Comparison of ENCODE assay signal across 9 cellular contexts in the genomic region with DNA sequence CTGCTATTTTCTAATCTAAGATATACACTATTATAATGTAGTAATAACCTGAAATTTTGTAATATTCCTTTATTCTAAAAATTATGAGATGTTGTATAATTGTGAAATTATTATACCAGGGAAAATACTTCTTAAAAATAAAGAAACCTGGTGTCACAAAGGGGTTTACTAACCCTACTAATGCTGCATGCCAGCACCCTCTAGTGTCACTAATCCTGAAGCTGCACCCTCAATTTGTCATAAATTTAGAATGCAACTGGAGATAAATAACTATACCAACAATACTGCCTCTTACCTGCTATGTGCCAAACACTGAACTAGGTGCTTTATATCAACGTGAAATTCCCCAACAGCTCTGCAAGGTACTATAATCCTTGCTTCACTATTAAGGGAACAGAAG. TPM values are rescaled to one million over a fixed set of nuclear protein-coding genes. Genes with fewer than 3 reads are reported as not detected.
DNase-seq lines count a peak whose midpoint lies in the region; ATAC-seq, FAIRE-seq and TF ChIP-seq lines count a peak whose summit lies in the region.
"Had no signal": no experiment of that assay in that cellular context is flagged by ENCODE, and none has a peak within 500 bp of the region (broad histone marks: within the 10 kb centered on the region; RNA-seq: fewer than 3 reads in every experiment).

No MANE protein-coding gene starts in this region.

- ATAC-seq in DND-41 (ENCODE audit: insufficient read depth, low read depth) (no peak), GM12878 (peak; percentile 44; the same call in 2 of the 3 replicates), right lobe of liver (peak in 2 of 4 donors; percentile 29 to 58), GM18867 (IDR thresholded peaks at IDR 0.05; ENCODE audit: unreplicated experiment) (no peak), GM18870 (IDR thresholded peaks at IDR 0.05; ENCODE audit: unreplicated experiment) (no peak)
- no peak for ATAC-seq in activated T-cell treated with anti-CD3 and anti-CD28 coated beads, Interleukin-2, amount 50 U/mL, for 72 hours (replicated peaks in 1 of 2)

- SMC1A ChIA-PET in GM12878 (lab: Charles Lee; ENCODE audit: uncharacterized antibody, unreplicated experiment) = interaction anchor here (1.0 to 1.1 kb wide), 2 partner anchors 10 to 469 kb away, joined by 3 to 4 read pairs; no protein-coding TSS in a partner anchor

- H3K27ac ChIP-seq in DND-41 (ENCODE audit: low read length) (no peak overlapping the region), GM12878 (ENCODE audit: control insufficient read depth, insufficient read depth) (no peak overlapping the region), right lobe of liver (no peak overlapping the region)
- H3K27ac ChIP-seq: thoracic aorta had no signal

- H3K4me1 ChIP-seq in DND-41 (ENCODE audit: insufficient read depth, low read length) (no peaks in the 10 kb centered on the region), GM12878 (ENCODE audit: control insufficient read depth, insufficient read depth, low read length) (no peaks in the 10 kb centered on the region), right lobe of liver (peaks cover 0 to 7% (median 0%) of the 10 kb centered on the region in 4 donors)

- H2AFZ ChIP-seq in DND-41 (ENCODE audit: low read depth, low read length) (no peak overlapping the region), GM12878 (ENCODE audit: control insufficient read depth, low read depth, low read length) (no peak overlapping the region)

- no peaks in the 10 kb centered on the region for H3K27me3 Mint-ChIP-seq in activated T-cell treated with anti-CD3 and anti-CD28 coated beads, Interleukin-2, amount 50 U/mL, for 72 hours (ENCODE audit: low read depth)

- H3K27me3 ChIP-seq in DND-41 (ENCODE audit: insufficient read depth, low read length, poor library complexity) (no peaks in the 10 kb centered on the region), GM12878 (replicated peaks in 1 of 2; ENCODE audit: control insufficient read depth in 2 of 2, insufficient read depth in 2 of 2, low read length in 1 of 2) (no peaks in the 10 kb centered on the region), right lobe of liver (no peaks in the 10 kb centered on the region)

- H3K9me3 ChIP-seq in DND-41 (ENCODE audit: insufficient read depth, low read length, severe bottlenecking) (no peaks in the 10 kb centered on the region), GM12878 (replicated peaks; ENCODE audit: control insufficient read depth, insufficient read depth, low read length) (no peaks in the 10 kb centered on the region), right lobe of liver (no peaks in the 10 kb centered on the region)
- H3K9me3 ChIP-seq: thoracic aorta had no signal

- TF ChIP-seq CTCF in DND-41 (IDR thresholded peaks at IDR 0.05; ENCODE audit: borderline replicate concordance, extremely low read depth, low read length, poor library complexity, severe bottlenecking) = peak; percentile 65
- TF ChIP-seq CTCF in GM12878 (IDR thresholded peaks at IDR 0.05 in 2 of 3, conservative IDR thresholded peaks at IDR 0.05 in 1 of 3; ENCODE audit: control insufficient read depth in 2 of 3, extremely low read depth in 1 of 3, insufficient read depth in 1 of 3, low read depth in 3 of 3, low read length in 3 of 3) = peak; percentile 25 to 39 (median 38); a peak in 4 of 6 replicates
- peak in 3 of 4 donors; percentile 40 to 53 (median 48) for TF ChIP-seq CTCF in right lobe of liver (IDR thresholded peaks at IDR 0.05)

- 93% methylated on average over 1 of the region's 1 CpG for WGBS in GM12878 (ENCODE audit: insufficient coverage, insufficient replicate concordance, low lambda C conversion rate, missing lambda C conversion rate)
- 36% methylated on average over 1 of the region's 1 CpG for WGBS in right lobe of liver (ENCODE audit: insufficient coverage, low coverage, low lambda C conversion rate, missing lambda C conversion rate)

- H3K36me3 ChIP-seq in DND-41 (ENCODE audit: insufficient read depth, low read length) = peaks cover 87% of the 10 kb centered on the region
- peaks cover 3 to 38% of the 10 kb centered on the region in 2 experiments for H3K36me3 ChIP-seq in GM12878 (ENCODE audit: control insufficient read depth in 2 of 2, insufficient read depth in 2 of 2, low read length in 1 of 2)
- H3K36me3 ChIP-seq in right lobe of liver = peaks cover 0 to 40% (median 7%) of the 10 kb centered on the region in 4 donors

- RAD21 ChIA-PET in GM12878 (lab: Charles Lee; ENCODE audit: unreplicated experiment) = interaction anchor here (0.5 kb wide), 1 partner anchor 155 kb away, joined by 3 read pairs; no protein-coding TSS in a partner anchor

- H3K79me2 ChIP-seq in DND-41 (ENCODE audit: insufficient read depth, low read length) (no peaks in the 10 kb centered on the region), GM12878 (ENCODE audit: control insufficient read depth, insufficient read depth, low read length) (no peaks in the 10 kb centered on the region)

- no peak for TF ChIP-seq EP300 in GM12878 (IDR thresholded peaks at IDR 0.05; ENCODE audit: borderline replicate concordance in 1 of 2, control insufficient read depth in 1 of 2, low read depth in 2 of 2, low read length in 2 of 2)

- no peak overlapping the region for H3K9ac ChIP-seq in DND-41 (ENCODE audit: low read depth, low read length)
- H3K9ac ChIP-seq in GM12878 (ENCODE audit: control insufficient read depth, insufficient read depth, low read length) = no peak overlapping the region

- CTCF ChIA-PET in GM12878 (lab: Yijun Ruan, JAX) = interaction anchor here (0.7 to 1.9 kb wide), 12 partner anchors 9 to 182 kb away, joined by 3 to 8 read pairs (median 3); no protein-coding TSS in a partner anchor

- no peak overlapping the region for H3K4me3 Mint-ChIP-seq in activated T-cell treated with anti-CD3 and anti-CD28 coated beads, Interleukin-2, amount 50 U/mL, for 72 hours

- H3K27ac Mint-ChIP-seq in activated T-cell treated with anti-CD3 and anti-CD28 coated beads, Interleukin-2, amount 50 U/mL, for 72 hours = no peak overlapping the region

- H3K4me3 ChIP-seq in DND-41 (ENCODE audit: low read depth in 1 of 2, low read length in 2 of 2) = no peak overlapping the region
- H3K4me3 ChIP-seq in Jurkat, Clone E6-1 (ENCODE audit: low read length) = no peak overlapping the region
- no peak overlapping the region for H3K4me3 ChIP-seq in GM12878
- no peak overlapping the region for H3K4me3 ChIP-seq in right lobe of liver
- H3K4me3 ChIP-seq: thoracic aorta had no signal

- peak; percentile 41; the same call in 1 of the 2 replicates for TF ChIP-seq RAD21 in GM12878 (IDR thresholded peaks at IDR 0.05; ENCODE audit: insufficient read depth, low read depth, low read length)

- BruUV-seq in GM12878 (replicated peaks; lab: Mats Ljungman, UMichigan) = no TSS peak

- H3K4me2 ChIP-seq in DND-41 (ENCODE audit: insufficient read depth, low read length) (no peak overlapping the region), GM12878 (ENCODE audit: control insufficient read depth, insufficient read depth) (no peak overlapping the region)

- no peak for FAIRE-seq in GM12878 (lab: Jason Lieb, UNC)

- TF ChIP-seq POLR2A in GM12878 (IDR thresholded peaks at IDR 0.05; ENCODE audit: low read depth, low read length) = no peak
- no peak for TF ChIP-seq POLR2A in right lobe of liver (IDR thresholded peaks at IDR 0.05)

- in situ Hi-C loops in GM12878 (cut with MboI) = no loop called here

- POLR2A ChIA-PET in GM12878 (lab: Charles Lee) = no interaction called here

- peaks cover 6 to 11% of the 10 kb centered on the region in 2 donors for H3K36me3 Mint-ChIP-seq in activated T-cell treated with anti-CD3 and anti-CD28 coated beads, Interleukin-2, amount 50 U/mL, for 72 hours (ENCODE audit: insufficient read depth in 2 of 2)

- H4K20me1 ChIP-seq in DND-41 (ENCODE audit: insufficient read depth, low read length) = peaks cover 10% of the 10 kb centered on the region; the same call in 1 of the 2 replicates
- no peaks in the 10 kb centered on the region for H4K20me1 ChIP-seq in GM12878 (ENCODE audit: control insufficient read depth, insufficient read depth)

- DNase-seq in DND-41 (peak; percentile 16), GM12878 (ENCODE audit: low read depth, low spot score) (no peak), right lobe of liver (no peak), DMS153 (lab: John Stamatoyannopoulos, UW) (no peak)
- DNase-seq in Jurkat, Clone E6-1 (ENCODE audit: low read depth, low spot score) = peak; percentile 11
- no peak for DNase-seq in activated T-cell treated with anti-CD3 and anti-CD28 coated beads, Interleukin-2, amount 50 U/mL, for 72 hours

- intact Hi-C loops in GM12878 (cut with micrococcal nuclease; ENCODE audit: unreplicated experiment) = no loop called here
- intact Hi-C loops in right lobe of liver (cut with DNase I) = no loop called here

- H3K4me1 Mint-ChIP-seq in activated T-cell treated with anti-CD3 and anti-CD28 coated beads, Interleukin-2, amount 50 U/mL, for 72 hours (ENCODE audit: low read depth) = no peaks in the 10 kb centered on the region

- no peaks in the 10 kb centered on the region for H3K9me3 Mint-ChIP-seq in activated T-cell treated with anti-CD3 and anti-CD28 coated beads, Interleukin-2, amount 50 U/mL, for 72 hours

RNA-seq across cellular contexts. Expression of gene TM9SF3, which starts 30.8 kb away (rescaled TPM):
- 51.9 TPM for polyA plus RNA-seq in Jurkat, Clone E6-1 (2012; ENCODE audit: insufficient read depth, insufficient read length)
- total RNA-seq in GM12878 (2013; cell fraction: nucleolus; rRNA removed) = 109 TPM in 2 replicates
- total RNA-seq in GM12878 (2014; rRNA removed) = 34.7 and 42.5 TPM in 2 replicates
- 43.5 and 45.9 TPM in 2 replicates for total RNA-seq in GM12878 (2014; rRNA removed; fragmentation: Illumina TruSeq; extraction: Trizol)
- total RNA-seq in GM12878 (2021) = 65.9 and 71.5 TPM in 2 replicates
- 17.5 TPM for polyA plus RNA-seq in GM12878 (2011; ENCODE audit: low read depth)
- 46.3 and 87.7 TPM in 2 replicates for polyA plus RNA-seq in GM12878 (2011; rRNA removed)
- 20.9 and 40.4 TPM in 2 replicates for polyA plus RNA-seq in GM12878 (2011; cell fraction: cytosol; rRNA removed)
- polyA plus RNA-seq in GM12878 (2011; cell fraction: nucleus; rRNA removed) = 20.9 and 21.5 TPM in 2 replicates
- 35.8 and 41.6 TPM in 2 replicates for polyA plus RNA-seq in GM12878 (2012)
- polyA plus RNA-seq in GM12878 (2014; fragmentation: Illumina TruSeq; extraction: Trizol) = 46.8 and 69.3 TPM in 2 replicates
- 10 to 100 TPM; 17.1 to 20.4 TPM for polyA plus RNA-seq in GM12878 (2014; fragmentation: Nextera tagmentation; extraction: Ambion mirVana)
- 23.5 and 26.5 TPM in 2 replicates for polyA plus RNA-seq in GM12878 (2014; rRNA removed)
- polyA plus RNA-seq in GM12878 (2016; fragmentation: Nextera tagmentation; extraction: Ambion mirVana) = 10 to 100 TPM; 73.1 to 85.4 TPM
- 77.9 and 91.5 TPM in 2 replicates for polyA minus RNA-seq in GM12878 (2011; rRNA and poly(A)+ RNA removed)
- polyA minus RNA-seq in GM12878 (2011; cell fraction: cytosol; rRNA and poly(A)+ RNA removed) = 26.9 and 28.9 TPM in 2 replicates
- 35.7 and 51.8 TPM in 2 replicates for polyA minus RNA-seq in GM12878 (2011; cell fraction: nucleus; rRNA and poly(A)+ RNA removed)
- 10 to 100 TPM; 45.0 to 96.6 (median 71.8) TPM for total RNA-seq in right lobe of liver
- total RNA-seq in activated T-cell treated with anti-CD3 and anti-CD28 coated beads, Interleukin-2, amount 50 U/mL, for 72 hours = 10 to 100 TPM; 72.8 to 76.7 TPM

RNA-seq across cellular contexts. Expression of gene TLL2, which starts 42.3 kb away (rescaled TPM):
- polyA plus RNA-seq in Jurkat, Clone E6-1 (2012; ENCODE audit: insufficient read depth, insufficient read length) = 0.50 TPM
- total RNA-seq in GM12878 (2013; cell fraction: nucleolus; rRNA removed) = 1.0 and 1.1 TPM in 2 replicates
- 0.33 and 0.34 TPM in 2 replicates for total RNA-seq in GM12878 (2014; rRNA removed)
- 0.14 and 0.22 TPM in 2 replicates for total RNA-seq in GM12878 (2014; rRNA removed; fragmentation: Illumina TruSeq; extraction: Trizol)
- 0.51 and 0.72 TPM in 2 replicates for total RNA-seq in GM12878 (2021)
- 0.03 TPM for polyA plus RNA-seq in GM12878 (2011; ENCODE audit: low read depth)
- polyA plus RNA-seq in GM12878 (2011; rRNA removed) = 0.33 and 0.71 TPM in 2 replicates
- 0.33 and 0.57 TPM in 2 replicates for polyA plus RNA-seq in GM12878 (2011; cell fraction: cytosol; rRNA removed)
- 1.2 and 1.8 TPM in 2 replicates for polyA plus RNA-seq in GM12878 (2011; cell fraction: nucleus; rRNA removed)
- 0.18 and 0.28 TPM in 2 replicates for polyA plus RNA-seq in GM12878 (2012)
- 0.31 and 0.55 TPM in 2 replicates for polyA plus RNA-seq in GM12878 (2014; fragmentation: Illumina TruSeq; extraction: Trizol)
- under 1 TPM; 0.02 to 0.29 TPM for polyA plus RNA-seq in GM12878 (2014; fragmentation: Nextera tagmentation; extraction: Ambion mirVana)
- 0.78 and 0.80 TPM in 2 replicates for polyA plus RNA-seq in GM12878 (2014; rRNA removed)
- polyA plus RNA-seq in GM12878 (2016; fragmentation: Nextera tagmentation; extraction: Ambion mirVana) = 1 to 10 TPM; 1.5 to 2.1 TPM
- 0.29 and 0.52 TPM in 2 replicates for polyA minus RNA-seq in GM12878 (2011; rRNA and poly(A)+ RNA removed)
- polyA minus RNA-seq in GM12878 (2011; cell fraction: cytosol; rRNA and poly(A)+ RNA removed) = not detected in 2 replicates
- 0.97 and 2.4 TPM in 2 replicates for polyA minus RNA-seq in GM12878 (2011; cell fraction: nucleus; rRNA and poly(A)+ RNA removed)
- under 1 TPM in 2 of 6 experiments, not detected in 4; 0.11 to 0.14 TPM for total RNA-seq in right lobe of liver
- total RNA-seq in activated T-cell treated with anti-CD3 and anti-CD28 coated beads, Interleukin-2, amount 50 U/mL, for 72 hours = under 1 TPM in 1 of 2 donors, not detected in 1; 0.09 TPM
- total RNA-seq: thoracic aorta had no signal

Comparison
In these comparisons a context has a peak if more than half of its experiments do, and no peak if none do; other contexts are left out.
1. DNase-seq: peak in DND-41 (single experiment) and Jurkat, Clone E6-1 (single experiment); none in GM12878 (single experiment), right lobe of liver (0 of 3), activated T-cell treated with anti-CD3 and anti-CD28 coated beads, Interleukin-2, amount 50 U/mL, for 72 hours (0 of 2) and DMS153 (single experiment).
2. Peak in every context shown above with its lines, with median percentiles within 50 percentile points of each other: CTCF ChIP-seq.